In genomic region chr9:112872019-112872418, GRCh38 we compare ENCODE assay signal across 17 cellular contexts. TPM values are rescaled to one million over a fixed set of nuclear protein-coding genes. Genes with fewer than 3 reads are reported as not detected.
DNase-seq lines count a peak whose midpoint lies in the region; ATAC-seq and TF ChIP-seq lines count a peak whose summit lies in the region.
"Had no signal": no experiment of that assay in that cellular context is flagged by ENCODE, and none has a peak within 500 bp of the region (broad histone marks: within the 10 kb centered on the region; RNA-seq: fewer than 3 reads in every experiment).

No MANE protein-coding gene starts in this region.

- H3K4me3 ChIP-seq in NB4 (ENCODE audit: low read depth, low read length), result no peak overlapping the region
- H3K4me3 ChIP-seq: BLaER1, SJSA1 had no signal

- H3K27ac Mint-ChIP-seq in WTC11 (no peak overlapping the region), type B pancreatic cell (peak overlapping the region; percentile 13)
- no peak overlapping the region for H3K27ac Mint-ChIP-seq in stimulated activated naive B cell treated with anti-CD40 and anti-IgM and Interleukin-4, amounts not matched to agents 10 μg/mL and 1 μg/mL and 100 μg/mL, for 72 hours
- H3K27ac Mint-ChIP-seq: HFFc6 had no signal

- H3K4me1 Mint-ChIP-seq in WTC11 (peaks cover 24% of the 10 kb centered on the region), type B pancreatic cell (ENCODE audit: unreplicated experiment) (peaks cover 24% of the 10 kb centered on the region)
- peaks cover 26 to 44% of the 10 kb centered on the region in 2 donors for H3K4me1 Mint-ChIP-seq in stimulated activated naive B cell treated with anti-CD40 and anti-IgM and Interleukin-4, amounts not matched to agents 10 μg/mL and 1 μg/mL and 100 μg/mL, for 72 hours

- H3K27me3 Mint-ChIP-seq in WTC11 (ENCODE audit: low read depth) (no peaks in the 10 kb centered on the region; the same call in 1 of the 2 replicates), type B pancreatic cell (no peaks in the 10 kb centered on the region)
- no peaks in the 10 kb centered on the region for H3K27me3 Mint-ChIP-seq in stimulated activated naive B cell treated with anti-CD40 and anti-IgM and Interleukin-4, amounts not matched to agents 10 μg/mL and 1 μg/mL and 100 μg/mL, for 72 hours

- H3K4me3 Mint-ChIP-seq in WTC11 (no peak overlapping the region), type B pancreatic cell (no peak overlapping the region)
- no peak overlapping the region for H3K4me3 Mint-ChIP-seq in stimulated activated naive B cell treated with anti-CD40 and anti-IgM and Interleukin-4, amounts not matched to agents 10 μg/mL and 1 μg/mL and 100 μg/mL, for 72 hours
- H3K4me3 Mint-ChIP-seq: HFFc6 had no signal

- H3K9me3 Mint-ChIP-seq in WTC11, result peaks cover 5% of the 10 kb centered on the region; the same call in 1 of the 2 replicates
- peaks cover 6% of the 10 kb centered on the region for H3K9me3 Mint-ChIP-seq in type B pancreatic cell
- peaks cover 0 to 3% of the 10 kb centered on the region in 2 donors for H3K9me3 Mint-ChIP-seq in stimulated activated naive B cell treated with anti-CD40 and anti-IgM and Interleukin-4, amounts not matched to agents 10 μg/mL and 1 μg/mL and 100 μg/mL, for 72 hours

- no peak for TF ChIP-seq CTCF in NB4 (IDR thresholded peaks at IDR 0.05; ENCODE audit: low read depth, low read length)
- no peak for TF ChIP-seq CTCF in WTC11 (IDR thresholded peaks at IDR 0.05)
- no peak for TF ChIP-seq CTCF in type B pancreatic cell (conservative IDR thresholded peaks at IDR 0.05)

- H3K36me3 Mint-ChIP-seq in WTC11 (peaks cover 10% of the 10 kb centered on the region), type B pancreatic cell (peaks cover 15% of the 10 kb centered on the region)
- H3K36me3 Mint-ChIP-seq in stimulated activated naive B cell treated with anti-CD40 and anti-IgM and Interleukin-4, amounts not matched to agents 10 μg/mL and 1 μg/mL and 100 μg/mL, for 72 hours, result peaks cover 29 to 36% of the 10 kb centered on the region in 2 donors

- DNase-seq in NCI-H510A treated with DMSO at 0.1 percent for 48 hours (lab: John Stamatoyannopoulos, UW), result peak; percentile 14
- DNase-seq in NCI-H510A (lab: John Stamatoyannopoulos, UW), result no peak
- peak; percentile 14 for DNase-seq in NB4 (ENCODE audit: low read depth)
- no peak for DNase-seq in WTC11 (ENCODE audit: low spot score)
- no peak for DNase-seq in type B pancreatic cell (ENCODE audit: extremely low spot score, unreplicated experiment)
- DNase-seq in NCI-H1092 treated with DMSO at 0.1 percent for 48 hours (lab: John Stamatoyannopoulos, UW), result no peak
- no peak for DNase-seq in activated effector memory CD4-positive, alpha-beta T cell treated with Interleukin-2 at 50 U/mL for 16 hours
- no peak for DNase-seq in stimulated activated naive B cell treated with anti-CD40 and anti-IgM and Interleukin-4, amounts not matched to agents 10 μg/mL and 1 μg/mL and 100 μg/mL, for 72 hours
- DNase-seq: DMS53, HFFc6, NCI-H1417, NCI-H187 treated with DMSO at 0.1 percent for 48 hours, NCI-H524 had no signal

- ATAC-seq in WTC11, result peak; percentile 52
- ATAC-seq in stimulated activated naive B cell treated with anti-CD40 and anti-IgM and Interleukin-4, amounts not matched to agents 10 μg/mL and 1 μg/mL and 100 μg/mL, for 72 hours (replicated peaks), result no peak

- no peak for TF ChIP-seq POLR2A in NB4 (IDR thresholded peaks at IDR 0.05; ENCODE audit: extremely low read depth, insufficient read length)

- CTCF ChIA-PET in WTC11 (lab: Charles Lee), result no interaction called here

- POLR2A ChIA-PET in WTC11 (lab: Charles Lee), result no interaction called here

TF ChIP-seq in WTC11, 78 proteins besides CTCF, POLR2A, EP300 and RAD21 (continues in another document):
- no peak for TF ChIP-seq NR3C1 (CRISPR knock-in tag; conservative IDR thresholded peaks at IDR 0.05; ENCODE audit: low read depth)
- no peak for TF ChIP-seq NR1H2 (CRISPR knock-in tag; IDR thresholded peaks at IDR 0.05)
- no peak for TF ChIP-seq MAX (CRISPR knock-in tag; IDR thresholded peaks at IDR 0.05)
- no peak for TF ChIP-seq FOXJ3 (CRISPR knock-in tag; IDR thresholded peaks at IDR 0.05; ENCODE audit: borderline replicate concordance)
- no peak for TF ChIP-seq ZNF281 (CRISPR knock-in tag; IDR thresholded peaks at IDR 0.05)
- TF ChIP-seq ZNF671 (CRISPR knock-in tag; IDR thresholded peaks at IDR 0.05), result no peak
- no peak for TF ChIP-seq JAZF1 (CRISPR knock-in tag; IDR thresholded peaks at IDR 0.05)
- no peak for TF ChIP-seq FOXP1 (CRISPR knock-in tag; IDR thresholded peaks at IDR 0.05; ENCODE audit: borderline replicate concordance)
- TF ChIP-seq FOXP4 (CRISPR knock-in tag; IDR thresholded peaks at IDR 0.05), result no peak
- no peak for TF ChIP-seq ZNF423 (CRISPR knock-in tag; IDR thresholded peaks at IDR 0.05)
- TF ChIP-seq STAT6 (CRISPR knock-in tag; conservative IDR thresholded peaks at IDR 0.05; ENCODE audit: low read depth), result no peak
- TF ChIP-seq SMAD4 (CRISPR knock-in tag; IDR thresholded peaks at IDR 0.05), result no peak
- TF ChIP-seq MLX (CRISPR knock-in tag; IDR thresholded peaks at IDR 0.05), result no peak

RNA-seq across cellular contexts. Expression of gene SLC46A2, which starts 18.7 kb away (rescaled TPM):
- total RNA-seq in WTC11 (2021) (0.07 TPM in 1 of 3 replicates, not detected in the others), type B pancreatic cell (ENCODE audit: low replicate concordance) (0.14 TPM in 1 of 2 replicates, not detected in the other)
- total RNA-seq: A172, HFFc6, MCF 10A, SJSA1 had no signal

Comparison
In these comparisons a context has a peak if more than half of its experiments do, and no peak if none do; other contexts are left out.
1. DNase-seq: peak in NCI-H510A treated with DMSO at 0.1 percent for 48 hours (single experiment) and NB4 (single experiment); none in NCI-H510A (single experiment), WTC11 (single experiment), type B pancreatic cell (single experiment), NCI-H1092 treated with DMSO at 0.1 percent for 48 hours (single experiment), activated effector memory CD4-positive, alpha-beta T cell treated with Interleukin-2 at 50 U/mL for 16 hours (single experiment) and stimulated activated naive B cell treated with anti-CD40 and anti-IgM and Interleukin-4, amounts not matched to agents 10 μg/mL and 1 μg/mL and 100 μg/mL, for 72 hours (single experiment).